Comparison of ENCODE assay signal across 19 cellular contexts in the genomic region with DNA sequence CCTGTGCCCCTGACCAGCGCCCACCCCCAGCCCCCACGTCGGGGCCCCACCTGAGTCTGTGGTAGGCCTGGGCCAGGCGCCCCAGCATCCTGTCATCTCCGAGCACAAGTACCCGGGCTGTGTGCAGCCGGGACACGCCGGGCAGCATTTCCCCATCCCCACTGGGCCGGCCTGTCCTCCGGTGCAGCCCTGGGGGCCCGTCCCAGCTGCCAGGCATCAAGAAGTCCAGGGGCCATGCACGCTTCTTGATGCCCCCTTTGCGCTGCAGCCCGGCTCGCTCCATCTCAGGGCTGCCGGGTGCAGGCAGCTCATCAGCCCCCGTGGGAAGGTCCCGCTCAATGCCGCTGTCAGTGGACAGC. TPM values are rescaled to one million over a fixed set of nuclear protein-coding genes. Genes with fewer than 3 reads are reported as not detected.
DNase-seq lines count a peak whose midpoint lies in the region; FAIRE-seq and TF ChIP-seq lines count a peak whose summit lies in the region.
"Had no signal": no experiment of that assay in that cellular context is flagged by ENCODE, and none has a peak within 500 bp of the region (broad histone marks: within the 10 kb centered on the region; RNA-seq: fewer than 3 reads in every experiment).

No MANE protein-coding gene starts in this region.

- peaks cover 1% of the 10 kb centered on the region for H3K36me3 Mint-ChIP-seq in osteocyte (ENCODE audit: unreplicated experiment)
- peaks cover 6% of the 10 kb centered on the region for H3K36me3 Mint-ChIP-seq in activated CD4-positive, alpha-beta T cell treated with anti-CD3 and anti-CD28 coated beads, Interleukin-2, amount 10 ng/mL, durations not matched to agents 7 days and 5 days (ENCODE audit: low read depth)
- H3K36me3 Mint-ChIP-seq: CD4-positive, alpha-beta memory T cell had no signal

- no peak overlapping the region for H3K9ac ChIP-seq in H1 (replicated peaks in 1 of 4; ENCODE audit: extremely low read depth in 1 of 4, low read depth in 3 of 4, low read length in 3 of 4)

- H3K4me2 ChIP-seq in H1 (ENCODE audit: insufficient read depth in 1 of 2, low read depth in 2 of 2, low read length in 2 of 2) = no peak overlapping the region

- H2AFZ ChIP-seq in H1 (ENCODE audit: low read length) = no peak overlapping the region

- H2BK20ac ChIP-seq in H1 (ENCODE audit: low read length) = no peak overlapping the region

- no peak overlapping the region for H3K27ac ChIP-seq in H1 (ENCODE audit: low read depth, low read length)
- H3K27ac ChIP-seq: C4-2B had no signal

- H3K56ac ChIP-seq in H1 (replicated peaks; ENCODE audit: insufficient read length, low read depth, low read length) = no peak overlapping the region

- H3K27ac Mint-ChIP-seq in osteocyte (ENCODE audit: unreplicated experiment) = no peak overlapping the region
- H3K27ac Mint-ChIP-seq in activated CD4-positive, alpha-beta T cell treated with anti-CD3 and anti-CD28 coated beads, Interleukin-2, amount 10 ng/mL, durations not matched to agents 7 days and 5 days = no peak overlapping the region
- H3K27ac Mint-ChIP-seq: CD4-positive, alpha-beta memory T cell; IgD-negative memory B cell had no signal

- no peak overlapping the region for H4K91ac ChIP-seq in H1 (replicated peaks; ENCODE audit: insufficient read length, low read length)

- peaks cover 4% of the 10 kb centered on the region for H3K27me3 Mint-ChIP-seq in osteocyte (ENCODE audit: unreplicated experiment)
- H3K27me3 Mint-ChIP-seq in activated CD4-positive, alpha-beta T cell treated with anti-CD3 and anti-CD28 coated beads, Interleukin-2, amount 10 ng/mL, durations not matched to agents 7 days and 5 days = no peaks in the 10 kb centered on the region
- H3K27me3 Mint-ChIP-seq: CD4-positive, alpha-beta memory T cell; IgD-negative memory B cell had no signal

- H3K27me3 ChIP-seq in H7 (ENCODE audit: control insufficient read depth, insufficient read depth, low read length) = no peaks in the 10 kb centered on the region
- no peaks in the 10 kb centered on the region for H3K27me3 ChIP-seq in H1 (replicated peaks in 1 of 4; ENCODE audit: control insufficient read depth in 3 of 4, extremely low read depth in 1 of 4, insufficient read depth in 3 of 4, low read length in 3 of 4)
- H3K27me3 ChIP-seq: BE2C had no signal

- CTCF ChIA-PET in H1 (lab: Charles Lee; ENCODE audit: partially characterized antibody) = interaction anchor here (0.9 to 2.7 kb wide), 3 partner anchors 8 to 60 kb away, joined by 3 to 14 read pairs (median 3); partner anchors contain the start of gene MFSD6L
- CTCF ChIA-PET in activated CD4-positive, alpha-beta T cell treated with anti-CD3 and anti-CD28 coated beads, Interleukin-2, amount 10 ng/mL, durations not matched to agents 7 days and 5 days (lab: Charles Lee) = interaction anchor here (1.0 kb wide), 1 partner anchor 43 kb away, joined by 3 read pairs; no protein-coding TSS in a partner anchor

- H3K79me1 ChIP-seq in H1 (ENCODE audit: low read depth, low read length) = 0 out of 2 replicates have a peak, but pooled peaks cover 3% of the 10 kb centered on the region

- peaks cover 0 to 11% (median 0%) of the 10 kb centered on the region in 4 experiments; a peak in 4 of 7 replicates for H3K4me1 ChIP-seq in H1 (replicated peaks in 1 of 4; ENCODE audit: control insufficient read depth in 3 of 4, insufficient read depth in 4 of 4, low read length in 3 of 4)
- H3K4me1 ChIP-seq: BE2C had no signal

- 0 out of 4 replicates have a peak, but pooled peaks cover 0 to 4% of the 10 kb centered on the region in 2 experiments for H3K9me3 ChIP-seq in H1 (ENCODE audit: insufficient read depth in 2 of 2, low read depth in 1 of 2, low read length in 1 of 2)
- H3K9me3 ChIP-seq: BE2C had no signal

- H3K23me2 ChIP-seq in H1 (ENCODE audit: low read depth, low read length) = peaks cover 9% of the 10 kb centered on the region

- H3K4me3 ChIP-seq in H7 (ENCODE audit: insufficient read depth, low read depth, low read length) = no peak overlapping the region
- no peak overlapping the region for H3K4me3 ChIP-seq in H1 (ENCODE audit: extremely low read depth in 1 of 4, insufficient read depth in 2 of 4, low read depth in 3 of 4, low read length in 4 of 4)

- H3K4me3 Mint-ChIP-seq in osteocyte (ENCODE audit: unreplicated experiment) = no peak overlapping the region
- H3K4me3 Mint-ChIP-seq in activated CD4-positive, alpha-beta T cell treated with anti-CD3 and anti-CD28 coated beads, Interleukin-2, amount 10 ng/mL, durations not matched to agents 7 days and 5 days = no peak overlapping the region
- H3K4me3 Mint-ChIP-seq: CD4-positive, alpha-beta memory T cell; IgD-negative memory B cell had no signal

- peak overlapping the region; percentile 82; the same call in 1 of the 2 replicates for H4K8ac ChIP-seq in H1 (ENCODE audit: extremely low read depth, insufficient read depth, low read length)

- H3K36me3 ChIP-seq in H7 (replicated peaks; ENCODE audit: control insufficient read depth, insufficient read depth, low read length) (no peaks in the 10 kb centered on the region), H1 (ENCODE audit: control insufficient read depth in 2 of 4, insufficient read depth in 4 of 4, low read length in 3 of 4) (no peaks in the 10 kb centered on the region)
- H3K36me3 ChIP-seq: BE2C had no signal

- H3K4me1 Mint-ChIP-seq in osteocyte (ENCODE audit: unreplicated experiment) = no peaks in the 10 kb centered on the region
- H3K4me1 Mint-ChIP-seq in activated CD4-positive, alpha-beta T cell treated with anti-CD3 and anti-CD28 coated beads, Interleukin-2, amount 10 ng/mL, durations not matched to agents 7 days and 5 days = peaks cover 1% of the 10 kb centered on the region
- H3K4me1 Mint-ChIP-seq: CD4-positive, alpha-beta memory T cell; IgD-negative memory B cell had no signal

- TF ChIP-seq CTCF in H1 (IDR thresholded peaks at IDR 0.05; ENCODE audit: control extremely low read depth in 1 of 3, insufficient read depth in 1 of 3, low read depth in 1 of 3, low read length in 3 of 3) (no peak), osteocyte (IDR thresholded peaks at IDR 0.05) (no peak), GM10266 (IDR thresholded peaks at IDR 0.05; ENCODE audit: control insufficient read depth, insufficient read depth, low read depth, missing control alignments) (no peak)

- no peak overlapping the region for H2BK15ac ChIP-seq in H1 (ENCODE audit: low read length)

- H3K14ac ChIP-seq in H1 (ENCODE audit: insufficient read length) = no peak overlapping the region

- H3K4ac ChIP-seq in H1 (replicated peaks; ENCODE audit: insufficient read length, low read depth, low read length) = no peak overlapping the region

- no peak for FAIRE-seq in H1 (lab: Jason Lieb, UNC)
- FAIRE-seq: A204.1, D721Med, G401.6 had no signal

- peak; percentile 4 for DNase-seq in AG20443 (ENCODE audit: low spot score)
- DNase-seq in H7 = peak; percentile 42
- no peak for DNase-seq in H1 (ENCODE audit: low read depth in 1 of 2, low spot score in 2 of 2)
- DNase-seq in osteocyte (ENCODE audit: extremely low spot score, unreplicated experiment) = peak; percentile 80
- DNase-seq in activated CD4-positive, alpha-beta T cell treated with anti-CD3 and anti-CD28 coated beads, Interleukin-2, amount 10 ng/mL, durations not matched to agents 7 days and 5 days = no peak
- DNase-seq in GM10266 (ENCODE audit: extremely low spot score) = no peak
- DNase-seq in RPMI8226 = no peak
- DNase-seq: BE2C; CD4-positive, alpha-beta memory T cell; DMS153; DMS79 treated with DMSO at 0.1 percent for 48 hours; EL had no signal

- no peaks in the 10 kb centered on the region for H3K79me2 ChIP-seq in H1 (ENCODE audit: control insufficient read depth in 1 of 2, insufficient read depth in 2 of 2, low read length in 2 of 2)

- H2AK5ac ChIP-seq in H1 (ENCODE audit: low read depth, low read length) = no peak overlapping the region

- H4K5ac ChIP-seq in H1 (ENCODE audit: insufficient read length, low read depth, low read length) = no peak overlapping the region

- no peak for TF ChIP-seq RAD21 in H1 (IDR thresholded peaks at IDR 0.05 in 1 of 2, conservative IDR thresholded peaks at IDR 0.05 in 1 of 2; ENCODE audit: low read depth in 2 of 2, low read length in 2 of 2)

- H2BK120ac ChIP-seq in H1 (replicated peaks; ENCODE audit: low read depth, low read length) = no peak overlapping the region

- no peak for TF ChIP-seq POLR2A in H1 (IDR thresholded peaks at IDR 0.05; ENCODE audit: control extremely low read depth in 1 of 2, low read depth in 2 of 2, low read length in 2 of 2)

- peaks cover 0 to 5% of the 10 kb centered on the region in 2 experiments for H4K20me1 ChIP-seq in H1 (replicated peaks in 1 of 2; ENCODE audit: control insufficient read depth in 1 of 2, insufficient read depth in 2 of 2, low read length in 2 of 2)

- POLR2A ChIA-PET in H1 (lab: Charles Lee; ENCODE audit: partially characterized antibody) = no interaction called here
- POLR2A ChIA-PET in activated CD4-positive, alpha-beta T cell treated with anti-CD3 and anti-CD28 coated beads, Interleukin-2, amount 10 ng/mL, durations not matched to agents 7 days and 5 days (lab: Charles Lee) = no interaction called here

- 93% methylated on average over 16 of the region's 20 CpGs; no CpG with 5 or more reads in 1 of the 2 experiments for WGBS in H1 (ENCODE audit: extremely low coverage in 1 of 2, insufficient coverage in 1 of 2, insufficient read length in 1 of 2, insufficient replicate concordance in 2 of 2, low coverage in 1 of 2, low lambda C conversion rate in 2 of 2, missing lambda C conversion rate in 1 of 2), 2 experiments

- no peak overlapping the region for H2BK12ac ChIP-seq in H1 (ENCODE audit: low read depth, low read length)

- H2BK5ac ChIP-seq in H1 (ENCODE audit: low read depth, low read length) = no peak overlapping the region; the same call in 1 of the 2 replicates

- no peak overlapping the region for H3K18ac ChIP-seq in H1 (ENCODE audit: extremely low read depth, low read length)

- H3K23ac ChIP-seq in H1 (ENCODE audit: insufficient read length) = no peak overlapping the region

- TF ChIP-seq EP300 in H1 (IDR thresholded peaks at IDR 0.05; ENCODE audit: borderline replicate concordance in 1 of 2, low read depth in 2 of 2, low read length in 2 of 2) = no peak

- peaks cover 9% of the 10 kb centered on the region for H3K9me3 Mint-ChIP-seq in osteocyte (ENCODE audit: unreplicated experiment)
- H3K9me3 Mint-ChIP-seq in activated CD4-positive, alpha-beta T cell treated with anti-CD3 and anti-CD28 coated beads, Interleukin-2, amount 10 ng/mL, durations not matched to agents 7 days and 5 days = peaks cover 5% of the 10 kb centered on the region
- H3K9me3 Mint-ChIP-seq: IgD-negative memory B cell had no signal

RNA-seq across cellular contexts. Expression of gene MFSD6L, which starts 29.3 kb away (rescaled TPM):
- 0.07 TPM in 1 of 2 replicates, not detected in the other for total RNA-seq in H7 (2014; rRNA removed; shearing (Covaris generic))
- 2.6 and 2.8 TPM in 2 replicates for total RNA-seq in H1 (2021; fragmentation: NEBNext Ultra II Directional; extraction: Animal tissue kit (Norgen Biotek cat#: 25700))
- polyA plus RNA-seq in H1 (2011; rRNA removed) = 2.7 and 3.5 TPM in 2 replicates
- polyA plus RNA-seq in H1 (2011; cell fraction: cytosol; rRNA removed) = 3.2 TPM
- polyA plus RNA-seq in H1 (2011; cell fraction: nucleus; rRNA removed) = 3.5 TPM
- 1.8 to 3.3 TPM (median 3.0 TPM) in 4 replicates for polyA plus RNA-seq in H1 (2012, experiment 1 of 2)
- polyA plus RNA-seq in H1 (2012, experiment 2 of 2) = 2.3 TPM
- 2.5 TPM for polyA plus RNA-seq in H1 (2013, experiment 1 of 2)
- 2.2 TPM for polyA plus RNA-seq in H1 (2013, experiment 2 of 2)
- 2.8 and 3.6 TPM in 2 replicates for polyA minus RNA-seq in H1 (2011; rRNA and poly(A)+ RNA removed)
- polyA minus RNA-seq in H1 (2011; cell fraction: cytosol; rRNA and poly(A)+ RNA removed) = 2.3 TPM
- 4.0 TPM for polyA minus RNA-seq in H1 (2011; cell fraction: nucleus; rRNA and poly(A)+ RNA removed)
- total RNA-seq in osteocyte = not detected in 2 replicates
- total RNA-seq in activated CD4-positive, alpha-beta T cell treated with anti-CD3 and anti-CD28 coated beads, Interleukin-2, amount 10 ng/mL, durations not matched to agents 7 days and 5 days = 1 to 10 TPM in 1 of 2 experiments, under 1 TPM in 1; 0.71 to 1.4 TPM
- total RNA-seq: CD4-positive, alpha-beta memory T cell; H4; HT1080 had no signal
- polyA plus RNA-seq: IgD-negative memory B cell had no signal

RNA-seq across cellular contexts. Expression of gene PIK3R6, which starts 39.0 kb away (rescaled TPM):
- 0.14 TPM in 1 of 2 replicates, not detected in the other for total RNA-seq in H7 (2014; rRNA removed; shearing (Covaris generic))
- total RNA-seq in H1 (2021; fragmentation: NEBNext Ultra II Directional; extraction: Animal tissue kit (Norgen Biotek cat#: 25700)) = 0.23 and 0.24 TPM in 2 replicates
- polyA plus RNA-seq in H1 (2011; rRNA removed) = 0.72 and 1.2 TPM in 2 replicates
- polyA plus RNA-seq in H1 (2011; cell fraction: cytosol; rRNA removed) = 0.80 TPM
- polyA plus RNA-seq in H1 (2011; cell fraction: nucleus; rRNA removed) = 0.93 TPM
- polyA plus RNA-seq in H1 (2012, experiment 1 of 2) = 0.29 to 1.2 TPM (median 0.74 TPM) in 4 replicates
- polyA plus RNA-seq in H1 (2012, experiment 2 of 2) = 0.31 TPM
- 0.04 TPM for polyA plus RNA-seq in H1 (2013, experiment 1 of 2)
- 0.04 TPM for polyA plus RNA-seq in H1 (2013, experiment 2 of 2)
- 0.73 and 1.6 TPM in 2 replicates for polyA minus RNA-seq in H1 (2011; rRNA and poly(A)+ RNA removed)
- polyA minus RNA-seq in H1 (2011; cell fraction: cytosol; rRNA and poly(A)+ RNA removed) = not detected
- 1.00 TPM for polyA minus RNA-seq in H1 (2011; cell fraction: nucleus; rRNA and poly(A)+ RNA removed)
- total RNA-seq in osteocyte = not detected in 2 replicates
- total RNA-seq in activated CD4-positive, alpha-beta T cell treated with anti-CD3 and anti-CD28 coated beads, Interleukin-2, amount 10 ng/mL, durations not matched to agents 7 days and 5 days = 1 to 10 TPM; 6.2 to 7.1 TPM
- total RNA-seq: H4, HT1080 had no signal

Comparison
In these comparisons a context has a peak if more than half of its experiments do, and no peak if none do; other contexts are left out.
1. DNase-seq: peak in AG20443 (single experiment), H7 (single experiment) and osteocyte (single experiment); none in H1 (0 of 2), activated CD4-positive, alpha-beta T cell treated with anti-CD3 and anti-CD28 coated beads, Interleukin-2, amount 10 ng/mL, durations not matched to agents 7 days and 5 days (single experiment), GM10266 (single experiment) and RPMI8226 (single experiment).